Comparison of ENCODE assay signal across 1 cellular context in the genomic region with DNA sequence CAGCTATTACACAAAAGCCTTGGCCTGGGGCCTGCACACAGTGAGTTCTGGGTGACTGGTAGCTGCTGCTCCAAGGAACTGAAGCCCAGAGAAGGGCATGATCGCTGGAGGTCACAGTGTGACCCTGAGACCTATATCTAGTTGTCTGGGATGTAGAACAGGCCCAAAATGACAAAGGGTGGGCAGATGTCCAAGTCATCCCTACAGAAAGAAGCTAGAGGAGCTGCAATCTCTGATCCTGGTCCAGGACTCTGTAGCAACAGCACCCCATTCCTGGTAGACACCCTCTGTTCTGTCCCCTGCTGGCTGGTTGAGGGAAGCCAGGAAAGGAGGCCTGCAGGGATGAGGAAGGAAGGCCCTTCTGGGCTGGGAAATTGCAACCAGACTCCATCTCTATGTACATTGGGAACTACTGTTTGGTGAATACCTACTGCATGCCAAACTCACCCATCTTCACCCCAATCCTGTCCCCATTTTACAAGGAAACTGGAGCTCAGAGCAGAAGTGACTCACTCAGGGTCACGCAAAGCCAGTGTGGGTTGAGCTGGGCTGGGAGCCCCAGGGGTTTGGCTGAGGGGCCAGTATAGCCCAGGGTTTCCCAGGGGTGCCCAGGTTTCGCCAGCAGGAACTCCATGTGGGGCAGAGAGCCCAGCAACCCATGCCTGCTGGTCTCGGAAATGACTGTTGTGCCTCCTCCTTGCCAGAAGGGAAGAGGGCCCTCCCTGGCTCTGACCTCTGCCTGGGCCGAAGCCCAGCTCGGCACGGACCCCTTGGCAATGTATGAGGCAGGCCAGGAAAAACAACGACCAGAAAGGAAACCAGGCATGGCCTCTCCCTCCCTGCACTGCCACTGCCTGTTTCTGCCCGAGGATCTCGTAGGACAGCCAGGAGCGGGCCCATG.
A peak's percentile ranks its signal among the peaks of the same experiment; 100 is the strongest.
TF ChIP-seq lines count a peak whose summit lies in the region.

No MANE protein-coding gene starts in this region.

TF ChIP-seq in GM12878, 131 proteins besides CTCF, POLR2A, EP300 and RAD21:
- TF ChIP-seq SMC3 (IDR thresholded peaks at IDR 0.05; ENCODE audit: borderline replicate concordance, low read length) (0 out of 2 replicates have a peak, but pooled peaks have one; percentile 8), ZNF274 (IDR thresholded peaks at IDR 0.05; ENCODE audit: insufficient read depth, insufficient read length) (no peak)
- TF ChIP-seq, protein P1, sequence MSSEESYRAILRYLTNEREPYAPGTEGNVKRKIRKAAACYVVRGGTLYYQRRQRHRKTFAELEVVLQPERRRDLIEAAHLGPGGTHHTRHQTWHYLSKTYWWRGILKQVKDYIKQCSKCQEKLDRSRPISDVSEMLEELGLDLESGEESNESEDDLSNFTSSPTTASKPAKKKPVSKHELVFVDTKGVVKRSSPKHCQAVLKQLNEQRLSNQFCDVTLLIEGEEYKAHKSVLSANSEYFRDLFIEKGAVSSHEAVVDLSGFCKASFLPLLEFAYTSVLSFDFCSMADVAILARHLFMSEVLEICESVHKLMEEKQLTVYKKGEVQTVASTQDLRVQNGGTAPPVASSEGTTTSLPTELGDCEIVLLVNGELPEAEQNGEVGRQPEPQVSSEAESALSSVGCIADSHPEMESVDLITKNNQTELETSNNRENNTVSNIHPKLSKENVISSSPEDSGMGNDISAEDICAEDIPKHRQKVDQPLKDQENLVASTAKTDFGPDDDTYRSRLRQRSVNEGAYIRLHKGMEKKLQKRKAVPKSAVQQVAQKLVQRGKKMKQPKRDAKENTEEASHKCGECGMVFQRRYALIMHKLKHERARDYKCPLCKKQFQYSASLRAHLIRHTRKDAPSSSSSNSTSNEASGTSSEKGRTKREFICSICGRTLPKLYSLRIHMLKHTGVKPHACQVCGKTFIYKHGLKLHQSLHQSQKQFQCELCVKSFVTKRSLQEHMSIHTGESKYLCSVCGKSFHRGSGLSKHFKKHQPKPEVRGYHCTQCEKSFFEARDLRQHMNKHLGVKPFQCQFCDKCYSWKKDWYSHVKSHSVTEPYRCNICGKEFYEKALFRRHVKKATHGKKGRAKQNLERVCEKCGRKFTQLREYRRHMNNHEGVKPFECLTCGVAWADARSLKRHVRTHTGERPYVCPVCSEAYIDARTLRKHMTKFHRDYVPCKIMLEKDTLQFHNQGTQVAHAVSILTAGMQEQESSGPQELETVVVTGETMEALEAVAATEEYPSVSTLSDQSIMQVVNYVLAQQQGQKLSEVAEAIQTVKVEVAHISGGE (CRISPR knock-in tag; IDR thresholded peaks at IDR 0.05) = no peak
- TF ChIP-seq, protein P2, sequence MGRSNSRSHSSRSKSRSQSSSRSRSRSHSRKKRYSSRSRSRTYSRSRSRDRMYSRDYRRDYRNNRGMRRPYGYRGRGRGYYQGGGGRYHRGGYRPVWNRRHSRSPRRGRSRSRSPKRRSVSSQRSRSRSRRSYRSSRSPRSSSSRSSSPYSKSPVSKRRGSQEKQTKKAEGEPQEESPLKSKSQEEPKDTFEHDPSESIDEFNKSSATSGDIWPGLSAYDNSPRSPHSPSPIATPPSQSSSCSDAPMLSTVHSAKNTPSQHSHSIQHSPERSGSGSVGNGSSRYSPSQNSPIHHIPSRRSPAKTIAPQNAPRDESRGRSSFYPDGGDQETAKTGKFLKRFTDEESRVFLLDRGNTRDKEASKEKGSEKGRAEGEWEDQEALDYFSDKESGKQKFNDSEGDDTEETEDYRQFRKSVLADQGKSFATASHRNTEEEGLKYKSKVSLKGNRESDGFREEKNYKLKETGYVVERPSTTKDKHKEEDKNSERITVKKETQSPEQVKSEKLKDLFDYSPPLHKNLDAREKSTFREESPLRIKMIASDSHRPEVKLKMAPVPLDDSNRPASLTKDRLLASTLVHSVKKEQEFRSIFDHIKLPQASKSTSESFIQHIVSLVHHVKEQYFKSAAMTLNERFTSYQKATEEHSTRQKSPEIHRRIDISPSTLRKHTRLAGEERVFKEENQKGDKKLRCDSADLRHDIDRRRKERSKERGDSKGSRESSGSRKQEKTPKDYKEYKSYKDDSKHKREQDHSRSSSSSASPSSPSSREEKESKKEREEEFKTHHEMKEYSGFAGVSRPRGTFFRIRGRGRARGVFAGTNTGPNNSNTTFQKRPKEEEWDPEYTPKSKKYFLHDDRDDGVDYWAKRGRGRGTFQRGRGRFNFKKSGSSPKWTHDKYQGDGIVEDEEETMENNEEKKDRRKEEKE (IDR thresholded peaks at IDR 0.05) = no peak
TF ChIP-seq in GM12878: peak in this region for 1.
